Comparison of ENCODE assay signal across 18 cellular contexts in genomic region chr13:79442221-79442620, GRCh38. TPM values are rescaled to one million over a fixed set of nuclear protein-coding genes. Genes with fewer than 3 reads are reported as not detected.
A peak's percentile ranks its signal among the peaks of the same experiment; 100 is the strongest.
DNase-seq lines count a peak whose midpoint lies in the region; ATAC-seq, FAIRE-seq and TF ChIP-seq lines count a peak whose summit lies in the region.
"Had no signal": no experiment of that assay in that cellular context is flagged by ENCODE, and none has a peak within 500 bp of the region (broad histone marks: within the 10 kb centered on the region; RNA-seq: fewer than 3 reads in every experiment).

No MANE protein-coding gene starts in this region.

- H3K4me3 ChIP-seq in HepG2 (replicated peaks in 1 of 3; ENCODE audit: insufficient read depth in 1 of 3, low read depth in 2 of 3, low read length in 3 of 3) (peak overlapping the region in 1 of 3 experiments; percentile 31; a peak in 2 of 6 replicates), right lobe of liver (no peak overlapping the region), mucosa of descending colon (no peak overlapping the region), mesenchymal stem cell (ENCODE audit: insufficient read depth in 1 of 2, low read depth in 1 of 2, low read length in 2 of 2) (no peak overlapping the region)
- H3K4me3 ChIP-seq: BLaER1 treated with 17β-estradiol and CSF1 and Interleukin-3, amounts not matched to agents 10 nM and 100 nM; K562; SJCRH30 had no signal

- H2BK5ac ChIP-seq in mesenchymal stem cell (ENCODE audit: low read depth, low read length, poor library complexity, severe bottlenecking): no peak overlapping the region

- H3K27me3 ChIP-seq in HepG2 (ENCODE audit: control insufficient read depth in 1 of 2, insufficient read depth in 2 of 2, low read length in 2 of 2) (no peaks in the 10 kb centered on the region), right lobe of liver (no peaks in the 10 kb centered on the region), mesenchymal stem cell (ENCODE audit: control insufficient read depth in 1 of 2, insufficient read depth in 1 of 2, low read length in 2 of 2) (no peaks in the 10 kb centered on the region)
- H3K27me3 ChIP-seq: BLaER1 treated with 17β-estradiol and CSF1 and Interleukin-3, amounts not matched to agents 10 nM and 100 nM; SJCRH30 had no signal

- H3K18ac ChIP-seq in mesenchymal stem cell (ENCODE audit: low read depth in 1 of 2, low read length in 2 of 2): no peak overlapping the region

- H3K4me2 ChIP-seq in HepG2 (ENCODE audit: low read depth, low read length) (peak overlapping the region; percentile 59), mesenchymal stem cell (ENCODE audit: low read length, poor library complexity, severe bottlenecking) (no peak overlapping the region)
- H3K4me2 ChIP-seq: BLaER1 treated with 17β-estradiol and CSF1 and Interleukin-3, amounts not matched to agents 10 nM and 100 nM had no signal

- BruUV-seq in HepG2 (replicated peaks; lab: Mats Ljungman, UMichigan): no TSS peak

- H2BK120ac ChIP-seq in mesenchymal stem cell (ENCODE audit: low read depth, low read length): no peak overlapping the region

- H3K4me1 ChIP-seq in HepG2 (ENCODE audit: insufficient read depth, low read length) (peaks cover 22% of the 10 kb centered on the region), right lobe of liver (no peaks in the 10 kb centered on the region), mucosa of descending colon (ENCODE audit: low read depth) (peaks cover 22% of the 10 kb centered on the region), mesenchymal stem cell (ENCODE audit: control insufficient read depth, insufficient read depth, low read depth, low read length) (no peaks in the 10 kb centered on the region)
- H3K4me1 ChIP-seq: SJCRH30 had no signal

- FAIRE-seq in HepG2 (lab: Jason Lieb, UNC): no peak
- FAIRE-seq: H54, K562 had no signal

- H4K20me1 ChIP-seq in HepG2 (ENCODE audit: insufficient read depth, low read length): no peaks in the 10 kb centered on the region
- H4K20me1 ChIP-seq: BLaER1 treated with 17β-estradiol and CSF1 and Interleukin-3, amounts not matched to agents 10 nM and 100 nM had no signal

- no peak overlapping the region for H3K14ac ChIP-seq in mesenchymal stem cell (ENCODE audit: low read length in 2 of 2)

- no peak overlapping the region for H2AFZ ChIP-seq in HepG2 (ENCODE audit: low read length)
- no peak overlapping the region for H2AFZ ChIP-seq in mesenchymal stem cell (ENCODE audit: low read depth, low read length)

- no peaks in the 10 kb centered on the region for H3K9me3 ChIP-seq in HepG2 (ENCODE audit: low read length)
- no peaks in the 10 kb centered on the region for H3K9me3 ChIP-seq in right lobe of liver
- no peaks in the 10 kb centered on the region for H3K9me3 ChIP-seq in mucosa of descending colon
- H3K9me3 ChIP-seq in mesenchymal stem cell (ENCODE audit: control insufficient read depth, low read length): no peaks in the 10 kb centered on the region
- H3K9me3 ChIP-seq: SJCRH30 had no signal

- H3K36me3 ChIP-seq in HepG2 (replicated peaks in 1 of 2; ENCODE audit: control insufficient read depth in 1 of 2, insufficient read depth in 2 of 2, low read length in 2 of 2): no peaks in the 10 kb centered on the region
- H3K36me3 ChIP-seq in right lobe of liver: no peaks in the 10 kb centered on the region
- H3K36me3 ChIP-seq in mucosa of descending colon (ENCODE audit: low read depth): no peaks in the 10 kb centered on the region
- H3K36me3 ChIP-seq in mesenchymal stem cell (ENCODE audit: control insufficient read depth in 1 of 2, insufficient read depth in 2 of 2, low read depth in 1 of 2, low read length in 2 of 2): no peaks in the 10 kb centered on the region
- H3K36me3 ChIP-seq: BLaER1 treated with 17β-estradiol and CSF1 and Interleukin-3, amounts not matched to agents 10 nM and 100 nM; SJCRH30 had no signal

- intact Hi-C loops in HepG2 (cut with micrococcal nuclease; ENCODE audit: unreplicated experiment): no loop called here
- intact Hi-C loops in right lobe of liver (cut with DNase I): no loop called here
- intact Hi-C loops in mucosa of descending colon (cut with DNase I, micrococcal nuclease): no loop called here

- no peak for DNase-seq in HepG2 (ENCODE audit: low spot score)
- DNase-seq in right lobe of liver: no peak
- peak; percentile 38 for DNase-seq in astrocyte of the hippocampus (ENCODE audit: low read depth, low spot score)
- DNase-seq in mucosa of descending colon: no peak
- no peak for DNase-seq in AML-193 (lab: John Stamatoyannopoulos, UW)
- DNase-seq in NCI-H1105 treated with DMSO at 0.1 percent for 48 hours (lab: John Stamatoyannopoulos, UW): no peak
- no peak for DNase-seq in mesenchymal stem cell
- DNase-seq: 8988T, MV-4-11, NCI-H1930, NCI-H2171, NCI-H446 treated with DMSO at 0.1 percent for 48 hours had no signal

- no peaks in the 10 kb centered on the region for H3K79me1 ChIP-seq in mesenchymal stem cell (replicated peaks; ENCODE audit: low read length, poor library complexity, severe bottlenecking)

- H4K91ac ChIP-seq in mesenchymal stem cell (ENCODE audit: low read length): no peak overlapping the region

- H3K4ac ChIP-seq in mesenchymal stem cell (ENCODE audit: low read depth in 1 of 2, low read length in 2 of 2): no peak overlapping the region

- CTCF ChIA-PET in HepG2 (lab: Yijun Ruan, JAX; ENCODE audit: low intra/inter-chr PET ratio, low total read pairs): no interaction called here

- no peak overlapping the region for H3K23ac ChIP-seq in mesenchymal stem cell (ENCODE audit: low read length in 2 of 2)

- no peak overlapping the region for H3K9ac ChIP-seq in HepG2 (ENCODE audit: insufficient read depth, low read depth, low read length)
- no peak overlapping the region for H3K9ac ChIP-seq in mesenchymal stem cell (ENCODE audit: low read length)
- H3K9ac ChIP-seq: BLaER1 treated with 17β-estradiol and CSF1 and Interleukin-3, amounts not matched to agents 10 nM and 100 nM had no signal

- TF ChIP-seq EP300 in HepG2 (IDR thresholded peaks at IDR 0.05; ENCODE audit: low read depth in 2 of 2, low read length in 2 of 2) (no peak), HepG2 (CRISPR knock-in tag; IDR thresholded peaks at IDR 0.05; ENCODE audit: borderline replicate concordance) (no peak)

- 13% methylated on average over 1 of the region's 1 CpG for WGBS in HepG2 (ENCODE audit: low lambda C conversion rate)
- whole genome bisulfite sequencing in right lobe of liver (ENCODE audit: insufficient coverage, low coverage, low lambda C conversion rate, missing lambda C conversion rate): 56% methylated on average over 1 of the region's 1 CpG
- WGBS in mesenchymal stem cell: no CpG with 5 or more reads among the region's 1 CpG

- H3K27ac ChIP-seq in HepG2 (ENCODE audit: extremely low read length, insufficient read depth, low read length) (no peak overlapping the region), right lobe of liver (no peak overlapping the region), mesenchymal stem cell (ENCODE audit: low read length, poor library complexity, severe bottlenecking) (no peak overlapping the region)
- H3K27ac ChIP-seq: BLaER1 treated with 17β-estradiol and CSF1 and Interleukin-3, amounts not matched to agents 10 nM and 100 nM; HL-60; SJCRH30 had no signal

- no peak overlapping the region for H2BK15ac ChIP-seq in mesenchymal stem cell (ENCODE audit: low read depth, poor library complexity, severe bottlenecking)

- TF ChIP-seq CTCF in HepG2 (CRISPR knock-in tag; IDR thresholded peaks at IDR 0.05) (no peak), right lobe of liver (IDR thresholded peaks at IDR 0.05) (no peak), mucosa of descending colon (IDR thresholded peaks at IDR 0.05) (no peak)

- no peak for TF ChIP-seq POLR2A in HepG2 (IDR thresholded peaks at IDR 0.05; ENCODE audit: insufficient read depth in 1 of 2, low read depth in 2 of 2, low read length in 2 of 2)
- TF ChIP-seq POLR2A in right lobe of liver (IDR thresholded peaks at IDR 0.05): no peak

- POLR2A ChIA-PET in HepG2 (lab: Yijun Ruan, JAX): interaction anchor here (1.3 kb wide), 1 partner anchor 39 kb away, joined by 4 read pairs; the partner anchor contains the start of gene NDFIP2

- in situ Hi-C loops in HepG2 (cut with HindIII; ENCODE audit: extremely low pct_ligation_motif_present, low pct_unique_long_range_greater_than_20kb): no loop called here

- no peak for TF ChIP-seq RAD21 in HepG2 (CRISPR knock-in tag; IDR thresholded peaks at IDR 0.05)

- no peak overlapping the region for H4K8ac ChIP-seq in mesenchymal stem cell (ENCODE audit: low read length)

- H2AK5ac ChIP-seq in mesenchymal stem cell (ENCODE audit: low read length, severe bottlenecking): no peak overlapping the region

- H3K79me2 ChIP-seq in HepG2 (ENCODE audit: insufficient read depth, low read length): no peaks in the 10 kb centered on the region

- ATAC-seq in HepG2 (no peak), right lobe of liver (no peak), mucosa of descending colon (peak; percentile 1), HG03469 (IDR thresholded peaks at IDR 0.05; ENCODE audit: unreplicated experiment) (no peak)
- ATAC-seq: K562 had no signal

- H2BK12ac ChIP-seq in mesenchymal stem cell (ENCODE audit: low read length in 2 of 2): no peak overlapping the region

RNA-seq across cellular contexts. Expression of gene RBM26, which starts 36.2 kb away (rescaled TPM):
- 28.6 and 34.4 TPM in 2 replicates for total RNA-seq in HepG2 (2016; rRNA removed; fragmentation: Illumina TruSeq; extraction: Trizol)
- 8.0 and 10.1 TPM in 2 replicates for total RNA-seq in HepG2 (2016; cell fraction: cytosol; rRNA removed; fragmentation: Illumina TruSeq; extraction: Trizol; ENCODE audit: low read depth)
- total RNA-seq in HepG2 (2016; cell fraction: insoluble cytoplasmic fraction; rRNA removed; fragmentation: Illumina TruSeq; extraction: Trizol): 25.2 and 36.1 TPM in 2 replicates
- 12.0 and 13.4 TPM in 2 replicates for total RNA-seq in HepG2 (2016; cell fraction: membrane; rRNA removed; fragmentation: Illumina TruSeq; extraction: Trizol)
- 75.3 and 77.9 TPM in 2 replicates for total RNA-seq in HepG2 (2016; cell fraction: nucleus; rRNA removed; fragmentation: Illumina TruSeq; extraction: Trizol)
- 16.1 and 19.4 TPM in 2 replicates for polyA plus RNA-seq in HepG2 (2011; rRNA removed)
- 4.3 and 5.8 TPM in 2 replicates for polyA plus RNA-seq in HepG2 (2011; cell fraction: cytosol; rRNA removed)
- polyA plus RNA-seq in HepG2 (2011; cell fraction: nucleus; rRNA removed): 40.1 and 43.2 TPM in 2 replicates
- 18.6 and 26.4 TPM in 2 replicates for polyA plus RNA-seq in HepG2 (2012)
- polyA plus RNA-seq in HepG2 (2016; cell fraction: cytosol; fragmentation: Illumina TruSeq; extraction: Trizol; ENCODE audit: low read depth): 0.87 and 1.1 TPM in 2 replicates
- 26.2 and 29.3 TPM in 2 replicates for polyA plus RNA-seq in HepG2 (2016; cell fraction: insoluble cytoplasmic fraction; fragmentation: Illumina TruSeq; extraction: Trizol; ENCODE audit: low read depth)
- polyA plus RNA-seq in HepG2 (2016; cell fraction: membrane; fragmentation: Illumina TruSeq; extraction: Trizol; ENCODE audit: low read depth): 2.9 and 3.1 TPM in 2 replicates
- 91.7 and 94.4 TPM in 2 replicates for polyA plus RNA-seq in HepG2 (2016; cell fraction: nucleus; fragmentation: Illumina TruSeq; extraction: Trizol; ENCODE audit: insufficient read depth, low read depth)
- polyA minus RNA-seq in HepG2 (2011; rRNA and poly(A)+ RNA removed; ENCODE audit: low replicate concordance): 23.1 and 34.2 TPM in 2 replicates
- 9.2 and 9.8 TPM in 2 replicates for polyA minus RNA-seq in HepG2 (2011; cell fraction: cytosol; rRNA and poly(A)+ RNA removed)
- 111 and 119 TPM in 2 replicates for polyA minus RNA-seq in HepG2 (2011; cell fraction: nucleus; rRNA and poly(A)+ RNA removed)
- 10 to 100 TPM; 12.9 to 16.7 (median 15.1) TPM for total RNA-seq in right lobe of liver
- total RNA-seq in mucosa of descending colon: 10 to 100 TPM; 34.0 to 42.8 (median 35.6) TPM
- 19.8 TPM for polyA plus RNA-seq in mesenchymal stem cell (2013, experiment 1 of 2)
- polyA plus RNA-seq in mesenchymal stem cell (2013, experiment 2 of 2): 20.5 TPM

RNA-seq across cellular contexts. Expression of gene NDFIP2, which starts 38.7 kb away (rescaled TPM):
- total RNA-seq in HepG2 (2016; rRNA removed; fragmentation: Illumina TruSeq; extraction: Trizol) (32.0 and 32.6 TPM in 2 replicates), right lobe of liver (10 to 100 TPM; 20.3 to 32.7 (median 27.5) TPM), mucosa of descending colon (100 to 1,000 TPM in 2 of 3 donors, 10 to 100 TPM in 1; 64.9 to 141 (median 136) TPM)
- 5.4 and 6.5 TPM in 2 replicates for total RNA-seq in HepG2 (2016; cell fraction: cytosol; rRNA removed; fragmentation: Illumina TruSeq; extraction: Trizol; ENCODE audit: low read depth)
- 32.5 and 33.8 TPM in 2 replicates for total RNA-seq in HepG2 (2016; cell fraction: insoluble cytoplasmic fraction; rRNA removed; fragmentation: Illumina TruSeq; extraction: Trizol)
- 11.7 and 12.3 TPM in 2 replicates for total RNA-seq in HepG2 (2016; cell fraction: membrane; rRNA removed; fragmentation: Illumina TruSeq; extraction: Trizol)
- total RNA-seq in HepG2 (2016; cell fraction: nucleus; rRNA removed; fragmentation: Illumina TruSeq; extraction: Trizol): 28.6 and 29.3 TPM in 2 replicates
- 22.8 and 23.2 TPM in 2 replicates for polyA plus RNA-seq in HepG2 (2011; rRNA removed)
- polyA plus RNA-seq in HepG2 (2011; cell fraction: cytosol; rRNA removed): 11.6 and 13.3 TPM in 2 replicates
- polyA plus RNA-seq in HepG2 (2011; cell fraction: nucleus; rRNA removed): 5.7 and 6.8 TPM in 2 replicates
- polyA plus RNA-seq in HepG2 (2012): 19.8 and 27.5 TPM in 2 replicates
- polyA plus RNA-seq in HepG2 (2016; cell fraction: cytosol; fragmentation: Illumina TruSeq; extraction: Trizol; ENCODE audit: low read depth): 4.3 and 5.2 TPM in 2 replicates
- 27.0 and 28.4 TPM in 2 replicates for polyA plus RNA-seq in HepG2 (2016; cell fraction: insoluble cytoplasmic fraction; fragmentation: Illumina TruSeq; extraction: Trizol; ENCODE audit: low read depth)
- 9.5 TPM in 2 replicates for polyA plus RNA-seq in HepG2 (2016; cell fraction: membrane; fragmentation: Illumina TruSeq; extraction: Trizol; ENCODE audit: low read depth)
- polyA plus RNA-seq in HepG2 (2016; cell fraction: nucleus; fragmentation: Illumina TruSeq; extraction: Trizol; ENCODE audit: insufficient read depth, low read depth): 31.9 and 33.1 TPM in 2 replicates
- polyA minus RNA-seq in HepG2 (2011; rRNA and poly(A)+ RNA removed; ENCODE audit: low replicate concordance): 26.2 and 77.2 TPM in 2 replicates
- polyA minus RNA-seq in HepG2 (2011; cell fraction: cytosol; rRNA and poly(A)+ RNA removed): 21.9 and 24.7 TPM in 2 replicates
- polyA minus RNA-seq in HepG2 (2011; cell fraction: nucleus; rRNA and poly(A)+ RNA removed): 20.2 and 23.6 TPM in 2 replicates
- 23.3 TPM for polyA plus RNA-seq in mesenchymal stem cell (2013, experiment 1 of 2)
- 25.7 TPM for polyA plus RNA-seq in mesenchymal stem cell (2013, experiment 2 of 2)
